1 cellular context compared by ENCODE assay signal in the genomic region with DNA sequence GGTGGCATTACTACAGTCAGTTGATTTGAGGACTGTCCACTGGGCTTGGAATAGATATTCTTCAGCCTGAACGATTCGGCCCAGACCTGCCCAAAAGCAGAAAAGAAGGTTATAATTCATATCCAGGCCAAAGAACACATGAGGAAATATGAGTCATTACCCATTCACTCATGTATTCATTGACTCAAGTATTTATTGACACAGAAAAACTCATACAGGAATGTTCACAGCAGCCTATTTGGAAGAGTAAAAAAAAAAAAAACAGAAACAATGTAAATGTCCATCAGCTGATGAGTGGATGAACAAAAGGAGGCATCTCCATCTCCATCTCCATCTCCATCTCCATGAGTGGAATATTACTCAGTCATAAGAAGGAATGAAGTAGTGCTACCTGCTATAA.
TF ChIP-seq lines count a peak whose summit lies in the region.

No MANE protein-coding gene starts in this region.

TF ChIP-seq in GM12878, 131 proteins besides CTCF, POLR2A, EP300 and RAD21:
- no peak for TF ChIP-seq ZNF592 (IDR thresholded peaks at IDR 0.05)
- TF ChIP-seq, protein P1, sequence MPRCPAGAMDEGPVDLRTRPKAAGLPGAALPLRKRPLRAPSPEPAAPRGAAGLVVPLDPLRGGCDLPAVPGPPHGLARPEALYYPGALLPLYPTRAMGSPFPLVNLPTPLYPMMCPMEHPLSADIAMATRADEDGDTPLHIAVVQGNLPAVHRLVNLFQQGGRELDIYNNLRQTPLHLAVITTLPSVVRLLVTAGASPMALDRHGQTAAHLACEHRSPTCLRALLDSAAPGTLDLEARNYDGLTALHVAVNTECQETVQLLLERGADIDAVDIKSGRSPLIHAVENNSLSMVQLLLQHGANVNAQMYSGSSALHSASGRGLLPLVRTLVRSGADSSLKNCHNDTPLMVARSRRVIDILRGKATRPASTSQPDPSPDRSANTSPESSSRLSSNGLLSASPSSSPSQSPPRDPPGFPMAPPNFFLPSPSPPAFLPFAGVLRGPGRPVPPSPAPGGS (IDR thresholded peaks at IDR 0.05; ENCODE audit: borderline replicate concordance, insufficient read depth, low read depth, low read length, poor library complexity, severe bottlenecking) = peak; percentile 45
